ENCODE assay signal across 8 cellular contexts in genomic region chr19:55386515-55386947, GRCh38. TPM values are rescaled to one million over a fixed set of nuclear protein-coding genes. Genes with fewer than 3 reads are reported as not detected.
A peak's percentile ranks its signal among the peaks of the same experiment; 100 is the strongest.
DNase-seq lines count a peak whose midpoint lies in the region; ATAC-seq and TF ChIP-seq lines count a peak whose summit lies in the region.

No MANE protein-coding gene starts in this region.

- POLR2A ChIA-PET in activated naive CD8-positive, alpha-beta T cell treated with anti-CD3 and anti-CD28 coated beads, Interleukin-2, amount 10 ng/mL, durations not matched to agents 7 days and 5 days (lab: Charles Lee) = interaction anchor here (0.6 to 11.0 kb wide), 7 partner anchors 17 to 414 kb away, joined by 3 to 211 read pairs (median 4); partner anchors contain the start of genes KMT5C and UBE2S
- POLR2A ChIA-PET in HEK293T (lab: Yijun Ruan, JAX) = interaction anchor here (0.9 to 1.1 kb wide), 2 partner anchors 9 to 13 kb away, joined by 3 to 4 read pairs; no protein-coding TSS in a partner anchor

- H3K9me3 Mint-ChIP-seq in activated T-cell treated with anti-CD3 and anti-CD28 coated beads, Interleukin-2, amount 50 U/mL, for 24 hours = no peaks in the 10 kb centered on the region
- peaks cover under 1% of the 10 kb centered on the region for H3K9me3 Mint-ChIP-seq in activated naive CD8-positive, alpha-beta T cell treated with anti-CD3 and anti-CD28 coated beads, Interleukin-2, amount 10 ng/mL, durations not matched to agents 7 days and 5 days

- peak overlapping the region; percentile 99 for H3K27ac Mint-ChIP-seq in activated T-cell treated with anti-CD3 and anti-CD28 coated beads, Interleukin-2, amount 50 U/mL, for 24 hours
- peak overlapping the region; percentile 99 for H3K27ac Mint-ChIP-seq in activated naive CD8-positive, alpha-beta T cell treated with anti-CD3 and anti-CD28 coated beads, Interleukin-2, amount 10 ng/mL, durations not matched to agents 7 days and 5 days

- H3K4me3 Mint-ChIP-seq in activated T-cell treated with anti-CD3 and anti-CD28 coated beads, Interleukin-2, amount 50 U/mL, for 24 hours = peak overlapping the region; percentile 92
- peak overlapping the region; percentile 100 for H3K4me3 Mint-ChIP-seq in activated naive CD8-positive, alpha-beta T cell treated with anti-CD3 and anti-CD28 coated beads, Interleukin-2, amount 10 ng/mL, durations not matched to agents 7 days and 5 days

- no peaks in the 10 kb centered on the region for H3K27me3 Mint-ChIP-seq in activated T-cell treated with anti-CD3 and anti-CD28 coated beads, Interleukin-2, amount 50 U/mL, for 24 hours
- no peaks in the 10 kb centered on the region for H3K27me3 Mint-ChIP-seq in activated naive CD8-positive, alpha-beta T cell treated with anti-CD3 and anti-CD28 coated beads, Interleukin-2, amount 10 ng/mL, durations not matched to agents 7 days and 5 days

- no peak for ATAC-seq in activated naive CD8-positive, alpha-beta T cell treated with anti-CD3 and anti-CD28 coated beads, Interleukin-2, amount 10 ng/mL, durations not matched to agents 7 days and 5 days (ENCODE audit: low read depth)

- CTCF ChIA-PET in HEK293T (lab: Yijun Ruan, JAX) = no interaction called here

- H3K4me1 Mint-ChIP-seq in activated T-cell treated with anti-CD3 and anti-CD28 coated beads, Interleukin-2, amount 50 U/mL, for 24 hours (ENCODE audit: low read depth) = peaks cover 59% of the 10 kb centered on the region
- peaks cover 51% of the 10 kb centered on the region for H3K4me1 Mint-ChIP-seq in activated naive CD8-positive, alpha-beta T cell treated with anti-CD3 and anti-CD28 coated beads, Interleukin-2, amount 10 ng/mL, durations not matched to agents 7 days and 5 days

- H3K27ac ChIP-seq in temporal lobe (ENCODE audit: low read depth, low read length) = peak overlapping the region; percentile 96

- DNase-seq in activated T-cell treated with anti-CD3 and anti-CD28 coated beads, Interleukin-2, amount 50 U/mL, for 24 hours = no peak
- DNase-seq in activated T-cell treated with anti-CD3 and anti-CD28 coated beads for 4 hours (no peak), kidney tubule cell (ENCODE audit: low spot score) (peak; percentile 69), 8988T (no peak), cerebellar cortex (ENCODE audit: low spot score) (no peak), HEK293T (ENCODE audit: extremely low spot score) (no peak)
- DNase-seq in activated naive CD8-positive, alpha-beta T cell treated with anti-CD3 and anti-CD28 coated beads, Interleukin-2, amount 10 ng/mL, durations not matched to agents 7 days and 5 days = no peak

- H3K36me3 Mint-ChIP-seq in activated T-cell treated with anti-CD3 and anti-CD28 coated beads, Interleukin-2, amount 50 U/mL, for 24 hours (ENCODE audit: low read depth) = peaks cover 80% of the 10 kb centered on the region
- peaks cover 46% of the 10 kb centered on the region for H3K36me3 Mint-ChIP-seq in activated naive CD8-positive, alpha-beta T cell treated with anti-CD3 and anti-CD28 coated beads, Interleukin-2, amount 10 ng/mL, durations not matched to agents 7 days and 5 days

TF ChIP-seq in HEK293T, 16 proteins besides CTCF, POLR2A, EP300 and RAD21:
- TF ChIP-seq FOXM1 (IDR thresholded peaks at IDR 0.05; ENCODE audit: borderline replicate concordance) (no peak), LEF1 (IDR thresholded peaks at IDR 0.05; ENCODE audit: borderline replicate concordance) (no peak), FOXK2 (IDR thresholded peaks at IDR 0.05) (no peak), ARNT (IDR thresholded peaks at IDR 0.05) (no peak), FOXA1 (IDR thresholded peaks at IDR 0.05) (no peak), ELF4 (IDR thresholded peaks at IDR 0.05) (no peak), CTBP1 (IDR thresholded peaks at IDR 0.05; ENCODE audit: borderline replicate concordance) (no peak), SP1 (IDR thresholded peaks at IDR 0.05) (no peak), BHLHE40 (IDR thresholded peaks at IDR 0.05; ENCODE audit: borderline replicate concordance) (no peak), PKNOX1 (IDR thresholded peaks at IDR 0.05) (no peak), TARDBP (IDR thresholded peaks at IDR 0.05) (no peak), SUZ12 (IDR thresholded peaks at IDR 0.05) (no peak), ZNF384 (IDR thresholded peaks at IDR 0.05) (no peak), NFRKB (IDR thresholded peaks at IDR 0.05) (no peak), L3MBTL2 (conservative IDR thresholded peaks at IDR 0.05) (no peak), HDGF (IDR thresholded peaks at IDR 0.05; ENCODE audit: borderline replicate concordance) (no peak)

RNA-seq across cellular contexts. Expression of gene RPL28, which starts 0.8 kb away (rescaled TPM):
- 1,000 to 10,000 TPM; 3,030 to 3,043 TPM for total RNA-seq in activated naive CD8-positive, alpha-beta T cell treated with anti-CD3 and anti-CD28 coated beads, Interleukin-2, amount 10 ng/mL, durations not matched to agents 7 days and 5 days
- total RNA-seq in temporal lobe = 153 TPM

RNA-seq across cellular contexts. Expression of gene TMEM238, which starts 2.4 kb away (rescaled TPM):
- 10 to 100 TPM; 17.0 to 19.8 TPM for total RNA-seq in activated naive CD8-positive, alpha-beta T cell treated with anti-CD3 and anti-CD28 coated beads, Interleukin-2, amount 10 ng/mL, durations not matched to agents 7 days and 5 days
- total RNA-seq in temporal lobe = not detected

RNA-seq across cellular contexts. Expression of gene TMEM190, which starts 9.9 kb away (rescaled TPM):
- total RNA-seq in activated naive CD8-positive, alpha-beta T cell treated with anti-CD3 and anti-CD28 coated beads, Interleukin-2, amount 10 ng/mL, durations not matched to agents 7 days and 5 days = not detected
- total RNA-seq in temporal lobe = 0.49 TPM

RNA-seq across cellular contexts. Expression of gene IL11, which starts 16.3 kb away (rescaled TPM):
- total RNA-seq in activated naive CD8-positive, alpha-beta T cell treated with anti-CD3 and anti-CD28 coated beads, Interleukin-2, amount 10 ng/mL, durations not matched to agents 7 days and 5 days = under 1 TPM; 0.53 to 0.60 TPM
- under 0.01 TPM for total RNA-seq in temporal lobe

RNA-seq across cellular contexts. Expression of gene UBE2S, which starts 21.1 kb away (rescaled TPM):
- total RNA-seq in activated naive CD8-positive, alpha-beta T cell treated with anti-CD3 and anti-CD28 coated beads, Interleukin-2, amount 10 ng/mL, durations not matched to agents 7 days and 5 days = 100 to 1,000 TPM; 184 to 203 TPM
- 29.7 TPM for total RNA-seq in temporal lobe

Comparison
In these comparisons a context has a peak if more than half of its experiments do, and no peak if none do; other contexts are left out.
1. RNA of gene RPL28, which starts 0.8 kb away (total RNA-seq): 3,030 to 3,043 TPM in activated naive CD8-positive, alpha-beta T cell treated with anti-CD3 and anti-CD28 coated beads, Interleukin-2, amount 10 ng/mL, durations not matched to agents 7 days and 5 days; 153 TPM in temporal lobe (single experiment); every median in the first group is over 10 times any median in the second.
2. RNA of gene TMEM238, which starts 2.4 kb away (total RNA-seq): 17.0 to 19.8 TPM in activated naive CD8-positive, alpha-beta T cell treated with anti-CD3 and anti-CD28 coated beads, Interleukin-2, amount 10 ng/mL, durations not matched to agents 7 days and 5 days; not detected in temporal lobe (single experiment); every median in the first group is over 10 times any median in the second.